17 cellular contexts compared by ENCODE assay signal in the genomic region with DNA sequence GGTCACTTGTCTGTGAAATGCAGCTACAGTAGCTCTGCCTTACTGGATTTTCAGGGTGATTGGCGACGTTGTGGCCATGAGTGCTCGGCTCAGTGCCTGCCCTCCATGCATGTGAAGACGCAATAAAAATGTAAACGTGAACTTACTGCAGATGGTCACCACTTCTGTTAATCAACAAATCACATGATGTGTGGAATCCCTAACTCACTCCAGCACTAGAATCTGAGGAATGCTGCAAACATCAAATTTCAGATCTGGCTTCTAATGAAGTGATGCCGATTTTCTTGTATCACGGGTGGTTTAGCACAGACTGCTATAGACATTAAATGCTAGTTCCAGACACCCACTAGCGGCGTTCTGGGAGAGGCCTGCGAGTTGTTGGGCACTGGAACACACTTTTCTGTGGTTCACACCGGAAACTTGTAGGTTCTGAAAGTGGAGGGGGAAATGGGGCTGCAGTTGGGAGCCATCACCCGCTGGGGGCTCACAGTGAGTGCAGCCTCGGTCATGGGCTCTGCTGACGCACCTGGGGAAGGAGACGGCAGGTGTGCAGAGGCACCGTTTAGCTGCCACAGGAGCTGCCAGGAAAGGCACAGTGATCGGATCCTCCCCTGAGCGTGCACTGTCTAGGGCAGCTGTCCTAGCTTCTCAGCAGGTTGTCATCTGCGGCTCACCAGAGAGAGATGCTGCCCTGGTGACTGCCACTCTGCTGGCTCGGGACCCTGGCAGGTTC. TPM values are rescaled to one million over a fixed set of nuclear protein-coding genes. Genes with fewer than 3 reads are reported as not detected.
DNase-seq lines count a peak whose midpoint lies in the region; ATAC-seq, FAIRE-seq and TF ChIP-seq lines count a peak whose summit lies in the region.
"Had no signal": no experiment of that assay in that cellular context is flagged by ENCODE, and none has a peak within 500 bp of the region (broad histone marks: within the 10 kb centered on the region; RNA-seq: fewer than 3 reads in every experiment).

No MANE protein-coding gene starts in this region.

- peaks cover 2% of the 10 kb centered on the region; the same call in 1 of the 2 replicates for H3K4me1 ChIP-seq in GM12878 (ENCODE audit: control insufficient read depth, insufficient read depth, low read length)

- no peaks in the 10 kb centered on the region; the same call in 2 of the 3 replicates for H3K9me3 ChIP-seq in GM12878 (replicated peaks; ENCODE audit: control insufficient read depth, insufficient read depth, low read length)
- H3K9me3 ChIP-seq: thoracic aorta had no signal

- H3K4me3 Mint-ChIP-seq in natural killer cell, result peak overlapping the region; percentile 13
- no peak overlapping the region for H3K4me3 Mint-ChIP-seq in natural killer cell treated with Interleukin-12 subunit alpha and Interleukin-12 subunit beta and Interleukin-15 and Interleukin-18, amount 100 ng/mL, for 72 hours

- TF ChIP-seq CTCF in natural killer cell (IDR thresholded peaks at IDR 0.05) (no peak), GM12878 (IDR thresholded peaks at IDR 0.05 in 2 of 3, conservative IDR thresholded peaks at IDR 0.05 in 1 of 3; ENCODE audit: control insufficient read depth in 2 of 3, extremely low read depth in 1 of 3, insufficient read depth in 1 of 3, low read depth in 3 of 3, low read length in 3 of 3) (no peak)

- RAD21 ChIA-PET in GM12878 (lab: Charles Lee; ENCODE audit: unreplicated experiment), result interaction anchor here (1.8 kb wide), 1 partner anchor 11 kb away, joined by 5 read pairs; no protein-coding TSS in a partner anchor

- no TSS peak for BruUV-seq in GM12878 (replicated peaks; lab: Mats Ljungman, UMichigan)

- no peak for FAIRE-seq in GM12878 (lab: Jason Lieb, UNC)
- FAIRE-seq: D721Med had no signal

- no peaks in the 10 kb centered on the region for H3K27me3 ChIP-seq in GM12878 (replicated peaks in 1 of 2; ENCODE audit: control insufficient read depth in 2 of 2, insufficient read depth in 2 of 2, low read length in 1 of 2)

- WGBS in GM12878 (ENCODE audit: insufficient coverage, insufficient replicate concordance, low lambda C conversion rate, missing lambda C conversion rate), result 43% methylated on average over 20 of the region's 20 CpGs

- SMC1A ChIA-PET in GM12878 (lab: Charles Lee; ENCODE audit: uncharacterized antibody, unreplicated experiment), result interaction anchor here (1.0 to 1.7 kb wide), 2 partner anchors 11 to 46 kb away, joined by 4 to 7 read pairs; no protein-coding TSS in a partner anchor

- no peak overlapping the region for H2AFZ ChIP-seq in GM12878 (ENCODE audit: control insufficient read depth, low read depth, low read length)

- no peaks in the 10 kb centered on the region for H3K4me1 Mint-ChIP-seq in natural killer cell
- H3K4me1 Mint-ChIP-seq in natural killer cell treated with Interleukin-12 subunit alpha and Interleukin-12 subunit beta and Interleukin-15 and Interleukin-18, amount 100 ng/mL, for 72 hours (ENCODE audit: low read depth in 2 of 2), result no peaks in the 10 kb centered on the region

- POLR2A ChIA-PET in GM12878 (lab: Charles Lee), result interaction anchor here (0.6 to 0.7 kb wide), 2 partner anchors 44 to 255 kb away, joined by 3 to 4 read pairs; no protein-coding TSS in a partner anchor

- no peaks in the 10 kb centered on the region for H4K20me1 ChIP-seq in GM12878 (ENCODE audit: control insufficient read depth, insufficient read depth)

- intact Hi-C loops in natural killer cell (cut with micrococcal nuclease) (no loop called here), GM12878 (cut with micrococcal nuclease; ENCODE audit: unreplicated experiment) (no loop called here)

- H3K36me3 Mint-ChIP-seq in natural killer cell, result no peaks in the 10 kb centered on the region
- H3K36me3 Mint-ChIP-seq in natural killer cell treated with Interleukin-12 subunit alpha and Interleukin-12 subunit beta and Interleukin-15 and Interleukin-18, amount 100 ng/mL, for 72 hours, result no peaks in the 10 kb centered on the region
- H3K36me3 Mint-ChIP-seq: activated naive CD4-positive, alpha-beta T cell treated with anti-CD3 and anti-CD28 coated beads, Interleukin-2, amount 50 U/mL, for 72 hours had no signal

- no peaks in the 10 kb centered on the region for H3K9me3 Mint-ChIP-seq in natural killer cell
- no peaks in the 10 kb centered on the region for H3K9me3 Mint-ChIP-seq in natural killer cell treated with Interleukin-12 subunit alpha and Interleukin-12 subunit beta and Interleukin-15 and Interleukin-18, amount 100 ng/mL, for 72 hours
- H3K9me3 Mint-ChIP-seq: activated naive CD4-positive, alpha-beta T cell treated with anti-CD3 and anti-CD28 coated beads, Interleukin-2, amount 50 U/mL, for 72 hours had no signal

- TF ChIP-seq RAD21 in GM12878 (IDR thresholded peaks at IDR 0.05; ENCODE audit: insufficient read depth, low read depth, low read length), result no peak

- in situ Hi-C loops in GM12878 (cut with MboI), result no loop called here

- no peak overlapping the region for H3K4me3 ChIP-seq in GM12878
- H3K4me3 ChIP-seq: thoracic aorta had no signal

- no peak for TF ChIP-seq EP300 in GM12878 (IDR thresholded peaks at IDR 0.05; ENCODE audit: borderline replicate concordance in 1 of 2, control insufficient read depth in 1 of 2, low read depth in 2 of 2, low read length in 2 of 2)

- H3K9ac ChIP-seq in GM12878 (ENCODE audit: control insufficient read depth, insufficient read depth, low read length), result no peak overlapping the region

- ATAC-seq in natural killer cell, result peak in 1 of 3 donors; percentile 34
- ATAC-seq in natural killer cell treated with Interleukin-12 subunit alpha and Interleukin-12 subunit beta and Interleukin-15 and Interleukin-18, amount 100 ng/mL, for 72 hours, result no peak
- ATAC-seq in GM12878, result peak; percentile 34; the same call in 2 of the 3 replicates
- no peak for ATAC-seq in GM21723 (IDR thresholded peaks at IDR 0.05; ENCODE audit: unreplicated experiment)
- no peak for ATAC-seq in GM19324 (IDR thresholded peaks at IDR 0.05; ENCODE audit: low FRiP score, unreplicated experiment)
- ATAC-seq: activated naive CD4-positive, alpha-beta T cell treated with anti-CD3 and anti-CD28 coated beads, Interleukin-2, amount 50 U/mL, for 72 hours had no signal

- no peaks in the 10 kb centered on the region for H3K36me3 ChIP-seq in GM12878 (ENCODE audit: control insufficient read depth in 2 of 2, insufficient read depth in 2 of 2, low read length in 1 of 2)
- H3K36me3 ChIP-seq: thoracic aorta, WERI-Rb-1 had no signal

- no peak for TF ChIP-seq POLR2A in GM12878 (IDR thresholded peaks at IDR 0.05; ENCODE audit: low read depth, low read length)

- H3K27me3 Mint-ChIP-seq in natural killer cell (ENCODE audit: low read depth in 2 of 2), result no peaks in the 10 kb centered on the region
- peaks cover 4% of the 10 kb centered on the region in 2 donors for H3K27me3 Mint-ChIP-seq in natural killer cell treated with Interleukin-12 subunit alpha and Interleukin-12 subunit beta and Interleukin-15 and Interleukin-18, amount 100 ng/mL, for 72 hours

- H3K4me2 ChIP-seq in GM12878 (ENCODE audit: control insufficient read depth, insufficient read depth), result no peak overlapping the region

- CTCF ChIA-PET in GM12878 (lab: Yijun Ruan, JAX), result interaction anchor here (0.7 to 1.5 kb wide), 3 partner anchors 11 to 47 kb away, joined by 3 to 4 read pairs (median 4); no protein-coding TSS in a partner anchor

- DNase-seq in natural killer cell (no peak), GM12878 (ENCODE audit: low read depth, low spot score) (no peak), left kidney (ENCODE audit: low read depth, low spot score) (peak; percentile 43)
- no peak for DNase-seq in natural killer cell treated with Interleukin-12 subunit alpha and Interleukin-12 subunit beta and Interleukin-15 and Interleukin-18, amount 100 ng/mL, for 72 hours (ENCODE audit: low spot score)
- no peak for DNase-seq in stimulated activated naive CD4-positive, alpha-beta T cell (lab: John Stamatoyannopoulos, UW)
- DNase-seq: NCI-H2029 treated with DMSO at 0.1 percent for 48 hours, WERI-Rb-1 had no signal

- no peaks in the 10 kb centered on the region for H3K79me2 ChIP-seq in GM12878 (ENCODE audit: control insufficient read depth, insufficient read depth, low read length)

- H3K27ac ChIP-seq in GM12878 (ENCODE audit: control insufficient read depth, insufficient read depth) (no peak overlapping the region), temporal lobe (ENCODE audit: low read depth, low read length) (peak overlapping the region; percentile 87)
- H3K27ac ChIP-seq: thoracic aorta, WERI-Rb-1 had no signal

- no peak overlapping the region for H3K27ac Mint-ChIP-seq in natural killer cell
- no peak overlapping the region for H3K27ac Mint-ChIP-seq in natural killer cell treated with Interleukin-12 subunit alpha and Interleukin-12 subunit beta and Interleukin-15 and Interleukin-18, amount 100 ng/mL, for 72 hours
- H3K27ac Mint-ChIP-seq: activated naive CD4-positive, alpha-beta T cell treated with anti-CD3 and anti-CD28 coated beads, Interleukin-2, amount 50 U/mL, for 72 hours had no signal

RNA-seq across cellular contexts. Expression of gene CNDP1, which starts 6.6 kb away (rescaled TPM):
- total RNA-seq in natural killer cell, result under 1 TPM; 0.31 to 0.60 (median 0.57) TPM
- total RNA-seq in natural killer cell treated with Interleukin-12 subunit alpha and Interleukin-12 subunit beta and Interleukin-15 and Interleukin-18, amount 100 ng/mL, for 72 hours, result under 1 TPM in 1 of 2 donors, not detected in 1; 0.57 TPM
- 0.39 TPM in 1 of 2 replicates, not detected in the other for total RNA-seq in GM12878 (2013; cell fraction: nucleolus; rRNA removed)
- total RNA-seq in GM12878 (2014; rRNA removed), result not detected in 2 replicates
- total RNA-seq in GM12878 (2014; rRNA removed; fragmentation: Illumina TruSeq; extraction: Trizol), result not detected in 2 replicates
- total RNA-seq in GM12878 (2021), result not detected in 2 replicates
- not detected for polyA plus RNA-seq in GM12878 (2011; ENCODE audit: low read depth)
- polyA plus RNA-seq in GM12878 (2011; rRNA removed), result not detected in 2 replicates
- 0.09 TPM in 1 of 2 replicates, not detected in the other for polyA plus RNA-seq in GM12878 (2011; cell fraction: cytosol; rRNA removed)
- polyA plus RNA-seq in GM12878 (2011; cell fraction: nucleus; rRNA removed), result 0.28 and 0.42 TPM in 2 replicates
- polyA plus RNA-seq in GM12878 (2012), result 0.03 and 0.11 TPM in 2 replicates
- polyA plus RNA-seq in GM12878 (2014; fragmentation: Illumina TruSeq; extraction: Trizol), result 0.04 TPM in 1 of 2 replicates, not detected in the other
- polyA plus RNA-seq in GM12878 (2014; fragmentation: Nextera tagmentation; extraction: Ambion mirVana), result not detected
- polyA plus RNA-seq in GM12878 (2014; rRNA removed), result not detected in 2 replicates
- polyA plus RNA-seq in GM12878 (2016; fragmentation: Nextera tagmentation; extraction: Ambion mirVana), result under 1 TPM in 1 of 2 experiments, not detected in 1; 0.05 TPM
- not detected in 2 replicates for polyA minus RNA-seq in GM12878 (2011; rRNA and poly(A)+ RNA removed)
- polyA minus RNA-seq in GM12878 (2011; cell fraction: cytosol; rRNA and poly(A)+ RNA removed), result not detected in 2 replicates
- polyA minus RNA-seq in GM12878 (2011; cell fraction: nucleus; rRNA and poly(A)+ RNA removed), result not detected in 2 replicates
- 0.49 TPM for total RNA-seq in temporal lobe
- total RNA-seq: esophagus mucosa, LHCN-M2, omental fat pad, thoracic aorta had no signal
- polyA plus RNA-seq: AG04450 had no signal

RNA-seq across cellular contexts. Expression of gene CNDP2, which starts 44.7 kb away (rescaled TPM):
- total RNA-seq in natural killer cell, result 100 to 1,000 TPM; 147 to 167 (median 153) TPM
- 100 to 1,000 TPM; 152 to 215 TPM for total RNA-seq in natural killer cell treated with Interleukin-12 subunit alpha and Interleukin-12 subunit beta and Interleukin-15 and Interleukin-18, amount 100 ng/mL, for 72 hours
- 144 and 166 TPM in 2 replicates for total RNA-seq in GM12878 (2013; cell fraction: nucleolus; rRNA removed)
- 104 and 109 TPM in 2 replicates for total RNA-seq in GM12878 (2014; rRNA removed)
- total RNA-seq in GM12878 (2014; rRNA removed; fragmentation: Illumina TruSeq; extraction: Trizol), result 70.8 and 75.5 TPM in 2 replicates
- 174 and 181 TPM in 2 replicates for total RNA-seq in GM12878 (2021)
- 125 TPM for polyA plus RNA-seq in GM12878 (2011; ENCODE audit: low read depth)
- 177 and 181 TPM in 2 replicates for polyA plus RNA-seq in GM12878 (2011; rRNA removed)
- 185 and 186 TPM in 2 replicates for polyA plus RNA-seq in GM12878 (2011; cell fraction: cytosol; rRNA removed)
- 124 and 184 TPM in 2 replicates for polyA plus RNA-seq in GM12878 (2011; cell fraction: nucleus; rRNA removed)
- 134 and 144 TPM in 2 replicates for polyA plus RNA-seq in GM12878 (2012)
- 196 and 205 TPM in 2 replicates for polyA plus RNA-seq in GM12878 (2014; fragmentation: Illumina TruSeq; extraction: Trizol)
- 100 to 1,000 TPM in 1 of 2 experiments, 10 to 100 TPM in 1; 63.5 to 101 TPM for polyA plus RNA-seq in GM12878 (2014; fragmentation: Nextera tagmentation; extraction: Ambion mirVana)
- polyA plus RNA-seq in GM12878 (2014; rRNA removed), result 128 and 136 TPM in 2 replicates
- polyA plus RNA-seq in GM12878 (2016; fragmentation: Nextera tagmentation; extraction: Ambion mirVana), result 100 to 1,000 TPM; 196 to 213 TPM
- polyA minus RNA-seq in GM12878 (2011; rRNA and poly(A)+ RNA removed), result 167 and 190 TPM in 2 replicates
- polyA minus RNA-seq in GM12878 (2011; cell fraction: cytosol; rRNA and poly(A)+ RNA removed), result 64.7 and 79.8 TPM in 2 replicates
- 66.1 and 137 TPM in 2 replicates for polyA minus RNA-seq in GM12878 (2011; cell fraction: nucleus; rRNA and poly(A)+ RNA removed)
- total RNA-seq in temporal lobe, result 35.7 TPM

RNA-seq across cellular contexts. Expression of gene ZNF407, which starts 56.8 kb away (rescaled TPM):
- total RNA-seq in natural killer cell (10 to 100 TPM; 28.4 to 36.7 (median 36.3) TPM), GM12878 (2014; rRNA removed) (10.1 and 11.2 TPM in 2 replicates), GM12878 (2014; rRNA removed; fragmentation: Illumina TruSeq; extraction: Trizol) (11.0 TPM in 2 replicates), GM12878 (2021) (10.3 and 11.6 TPM in 2 replicates), temporal lobe (17.2 TPM)
- total RNA-seq in natural killer cell treated with Interleukin-12 subunit alpha and Interleukin-12 subunit beta and Interleukin-15 and Interleukin-18, amount 100 ng/mL, for 72 hours, result 10 to 100 TPM; 21.9 to 44.6 TPM
- total RNA-seq in GM12878 (2013; cell fraction: nucleolus; rRNA removed), result 81.4 and 81.8 TPM in 2 replicates
- 2.1 TPM for polyA plus RNA-seq in GM12878 (2011; ENCODE audit: low read depth)
- polyA plus RNA-seq in GM12878 (2011; rRNA removed) (3.9 and 4.5 TPM in 2 replicates), GM12878 (2014; fragmentation: Illumina TruSeq; extraction: Trizol) (4.8 and 5.7 TPM in 2 replicates), GM12878 (2014; fragmentation: Nextera tagmentation; extraction: Ambion mirVana) (under 1 TPM; 0.69 to 0.88 TPM), GM12878 (2014; rRNA removed) (4.1 and 4.7 TPM in 2 replicates), GM12878 (2016; fragmentation: Nextera tagmentation; extraction: Ambion mirVana) (1 to 10 TPM; 5.8 to 6.3 TPM)
- 3.0 and 4.1 TPM in 2 replicates for polyA plus RNA-seq in GM12878 (2011; cell fraction: cytosol; rRNA removed)
- polyA plus RNA-seq in GM12878 (2011; cell fraction: nucleus; rRNA removed), result 7.4 and 10.7 TPM in 2 replicates
- 2.9 and 3.1 TPM in 2 replicates for polyA plus RNA-seq in GM12878 (2012)
- polyA minus RNA-seq in GM12878 (2011; rRNA and poly(A)+ RNA removed), result 32.5 and 34.8 TPM in 2 replicates
- polyA minus RNA-seq in GM12878 (2011; cell fraction: cytosol; rRNA and poly(A)+ RNA removed), result 4.3 and 7.4 TPM in 2 replicates
- 63.2 and 96.7 TPM in 2 replicates for polyA minus RNA-seq in GM12878 (2011; cell fraction: nucleus; rRNA and poly(A)+ RNA removed)
